8 cellular contexts compared by ENCODE assay signal in genomic region chr12:109995703-109996482, GRCh38. TPM values are rescaled to one million over a fixed set of nuclear protein-coding genes. Genes with fewer than 3 reads are reported as not detected.
A peak's percentile ranks its signal among the peaks of the same experiment; 100 is the strongest.
DNase-seq lines count a peak whose midpoint lies in the region; ATAC-seq and TF ChIP-seq lines count a peak whose summit lies in the region.

Gene GIT2 (minus strand): TSS chr12:109996368. CDS start chr12:109996224, 144 bp downstream.

- peak; percentile 90 for TF ChIP-seq POLR2A in GM19099 (IDR thresholded peaks at IDR 0.05; ENCODE audit: extremely low read depth, insufficient read length, low read depth)

- peak; percentile 58 for ATAC-seq in HG03378 (IDR thresholded peaks at IDR 0.05; ENCODE audit: unreplicated experiment)

- DNase-seq in AG09309 (ENCODE audit: low read depth) (no peak), NCI-H460 (ENCODE audit: extremely low read depth, low read depth) (peak; percentile 90), cerebellar cortex (ENCODE audit: low spot score) (peak; percentile 96), islet precursor cell (peak; percentile 98)
- peak; percentile 92 for DNase-seq in activated CD4-positive, CD25-positive, alpha-beta regulatory T cell treated with anti-CD3 and anti-CD28 coated beads, Interleukin-2, amount 50 U/mL, for 72 hours
- peak; percentile 89 for DNase-seq in stimulated activated CD4-positive, alpha-beta T cell treated with anti-CD3 and anti-CD28 coated beads, Interleukin-12 subunit alpha, Interleukin-12 subunit beta, amount 100 ng/mL, for 4 hours

- peak within 1 kb of the TSS; percentile 66 for H3K4me3 ChIP-seq in AG09309 (ENCODE audit: control insufficient read depth, low read depth, low read length)

- TF ChIP-seq CTCF in AG09309 (IDR thresholded peaks at IDR 0.05; ENCODE audit: control insufficient read depth, insufficient read depth, low read depth, low read length, missing control alignments) = no peak

RNA-seq across cellular contexts. Expression of gene GIT2, which starts in this region (rescaled TPM):
- 17.1 and 23.0 TPM in 2 replicates for total RNA-seq in NCI-H460 (2014; rRNA removed; shearing (Covaris generic))
- polyA plus RNA-seq in NCI-H460 (2014; cell fraction: nucleus; rRNA removed) = 12.6 and 40.4 TPM in 2 replicates
